ENCODE assay signal across 1 cellular context in genomic region chr2:195636890-195637289, GRCh38.
TF ChIP-seq lines count a peak whose summit lies in the region.

No MANE protein-coding gene starts in this region.

TF ChIP-seq in GM23338, 12 proteins besides CTCF, POLR2A, EP300 and RAD21 (continued from another document):
- TF ChIP-seq ETS1 (IDR thresholded peaks at IDR 0.05) (no peak), ZNF114 (CRISPR knock-in tag; IDR thresholded peaks at IDR 0.05) (no peak), REST (IDR thresholded peaks at IDR 0.05; ENCODE audit: unreplicated experiment) (no peak), EZH2phosphoT487 (IDR thresholded peaks at IDR 0.05; ENCODE audit: unreplicated experiment) (no peak), STAT1 (IDR thresholded peaks at IDR 0.05; ENCODE audit: unreplicated experiment) (no peak), JUNB (IDR thresholded peaks at IDR 0.05; ENCODE audit: unreplicated experiment) (no peak), ZNF462 (CRISPR knock-in tag; IDR thresholded peaks at IDR 0.05) (no peak), ZNF331 (CRISPR knock-in tag; IDR thresholded peaks at IDR 0.05; ENCODE audit: low read depth) (no peak), EZH2 (IDR thresholded peaks at IDR 0.05; ENCODE audit: low read depth, unreplicated experiment) (no peak), NANOG (IDR thresholded peaks at IDR 0.05; ENCODE audit: borderline replicate concordance) (no peak), CREB1 (CRISPR knock-in tag; IDR thresholded peaks at IDR 0.05; ENCODE audit: low read depth) (no peak)
